10 cellular contexts compared by ENCODE assay signal in genomic region chr6:33958208-33958862, GRCh38.
DNase-seq lines count a peak whose midpoint lies in the region; ATAC-seq and TF ChIP-seq lines count a peak whose summit lies in the region.
"Had no signal": no experiment of that assay in that cellular context is flagged by ENCODE, and none has a peak within 500 bp of the region (broad histone marks: within the 10 kb centered on the region; RNA-seq: fewer than 3 reads in every experiment).

No MANE protein-coding gene starts in this region.

- TF ChIP-seq CTCF in Calu3 (IDR thresholded peaks at IDR 0.05; ENCODE audit: unreplicated experiment) = peak; percentile 52
- peak; percentile 48 for TF ChIP-seq CTCF in GM12875 (IDR thresholded peaks at IDR 0.05; ENCODE audit: borderline replicate concordance, insufficient read depth, low read depth, low read length)
- TF ChIP-seq CTCF in kidney epithelial cell (IDR thresholded peaks at IDR 0.05; ENCODE audit: insufficient read depth, low read length, poor library complexity, severe bottlenecking) = peak; percentile 17

- H3K9me3 Mint-ChIP-seq in Calu3 (ENCODE audit: low read depth, unreplicated experiment) = no peaks in the 10 kb centered on the region
- H3K9me3 Mint-ChIP-seq in stimulated activated effector memory CD8-positive, alpha-beta T cell treated with anti-CD3 and anti-CD28 coated beads, Interleukin-12 subunit alpha, Interleukin-12 subunit beta, amount 100 ng/mL, for 72 hours = no peaks in the 10 kb centered on the region
- no peaks in the 10 kb centered on the region for H3K9me3 Mint-ChIP-seq in activated T-helper 2 cell treated with anti-CD3 and anti-CD28 coated beads, Interferon-gamma antibody, Interleukin-2, Interleukin-4, amounts not matched to agents 10 μg/mL and 5 μg/mL and 100 μg/mL, durations not matched to agents 14 hours and 24 hours and 36 hours

- H3K4me1 Mint-ChIP-seq in Calu3 (ENCODE audit: low read depth, unreplicated experiment) = no peaks in the 10 kb centered on the region
- peaks cover 32% of the 10 kb centered on the region for H3K4me1 Mint-ChIP-seq in stimulated activated effector memory CD8-positive, alpha-beta T cell treated with anti-CD3 and anti-CD28 coated beads, Interleukin-12 subunit alpha, Interleukin-12 subunit beta, amount 100 ng/mL, for 72 hours
- H3K4me1 Mint-ChIP-seq in activated T-helper 2 cell treated with anti-CD3 and anti-CD28 coated beads, Interferon-gamma antibody, Interleukin-2, Interleukin-4, amounts not matched to agents 10 μg/mL and 5 μg/mL and 100 μg/mL, durations not matched to agents 14 hours and 24 hours and 36 hours (ENCODE audit: low read depth) = no peaks in the 10 kb centered on the region

- no peak for DNase-seq in Calu3
- peak; percentile 41 for DNase-seq in RPMI8226
- no peak for DNase-seq in kidney epithelial cell (ENCODE audit: low read depth)
- DNase-seq in stimulated activated effector memory CD8-positive, alpha-beta T cell treated with anti-CD3 and anti-CD28 coated beads, Interleukin-12 subunit alpha, Interleukin-12 subunit beta, amount 100 ng/mL, for 72 hours (ENCODE audit: low spot score in 2 of 2) = no peak
- no peak for DNase-seq in activated T-helper 2 cell treated with anti-CD3 and anti-CD28 coated beads, Interferon-gamma antibody, Interleukin-2, Interleukin-4, amounts not matched to agents 10 μg/mL and 5 μg/mL and 100 μg/mL, durations not matched to agents 14 hours and 24 hours and 36 hours (ENCODE audit: low spot score)
- no peak for DNase-seq in occipital lobe (lab: John Stamatoyannopoulos, UW)
- DNase-seq: T-helper 17 cell had no signal

- no peak for ATAC-seq in stimulated activated effector memory CD8-positive, alpha-beta T cell treated with anti-CD3 and anti-CD28 coated beads, Interleukin-12 subunit alpha, Interleukin-12 subunit beta, amount 100 ng/mL, for 72 hours
- ATAC-seq in HG03097 (IDR thresholded peaks at IDR 0.05; ENCODE audit: low FRiP score, unreplicated experiment) = no peak
- ATAC-seq: T-helper 17 cell had no signal

- intact Hi-C loops in Calu3 (cut with micrococcal nuclease; ENCODE audit: unreplicated experiment) = no loop called here
- intact Hi-C loops in activated T-helper 2 cell treated with anti-CD3 and anti-CD28 coated beads, Interferon-gamma antibody, Interleukin-2, Interleukin-4, amounts not matched to agents 10 μg/mL and 5 μg/mL and 100 μg/mL, durations not matched to agents 14 hours and 24 hours and 36 hours (cut with micrococcal nuclease) = no loop called here

- H3K27me3 Mint-ChIP-seq in Calu3 (ENCODE audit: unreplicated experiment) = peaks cover 94% of the 10 kb centered on the region
- peaks cover 3% of the 10 kb centered on the region for H3K27me3 Mint-ChIP-seq in activated T-helper 2 cell treated with anti-CD3 and anti-CD28 coated beads, Interferon-gamma antibody, Interleukin-2, Interleukin-4, amounts not matched to agents 10 μg/mL and 5 μg/mL and 100 μg/mL, durations not matched to agents 14 hours and 24 hours and 36 hours (ENCODE audit: low read depth)

- no peak overlapping the region for H3K4me3 Mint-ChIP-seq in Calu3 (ENCODE audit: low read depth, unreplicated experiment)
- H3K4me3 Mint-ChIP-seq in stimulated activated effector memory CD8-positive, alpha-beta T cell treated with anti-CD3 and anti-CD28 coated beads, Interleukin-12 subunit alpha, Interleukin-12 subunit beta, amount 100 ng/mL, for 72 hours = no peak overlapping the region
- H3K4me3 Mint-ChIP-seq in activated T-helper 2 cell treated with anti-CD3 and anti-CD28 coated beads, Interferon-gamma antibody, Interleukin-2, Interleukin-4, amounts not matched to agents 10 μg/mL and 5 μg/mL and 100 μg/mL, durations not matched to agents 14 hours and 24 hours and 36 hours (ENCODE audit: low read depth) = no peak overlapping the region
- H3K4me3 Mint-ChIP-seq: T-helper 17 cell had no signal

- no peaks in the 10 kb centered on the region for H3K36me3 Mint-ChIP-seq in Calu3 (ENCODE audit: insufficient read depth, unreplicated experiment)
- H3K36me3 Mint-ChIP-seq in stimulated activated effector memory CD8-positive, alpha-beta T cell treated with anti-CD3 and anti-CD28 coated beads, Interleukin-12 subunit alpha, Interleukin-12 subunit beta, amount 100 ng/mL, for 72 hours = no peaks in the 10 kb centered on the region
- H3K36me3 Mint-ChIP-seq in activated T-helper 2 cell treated with anti-CD3 and anti-CD28 coated beads, Interferon-gamma antibody, Interleukin-2, Interleukin-4, amounts not matched to agents 10 μg/mL and 5 μg/mL and 100 μg/mL, durations not matched to agents 14 hours and 24 hours and 36 hours (ENCODE audit: low read depth) = no peaks in the 10 kb centered on the region

- H3K4me3 ChIP-seq in GM12875 (ENCODE audit: low read depth, low read length) (no peak overlapping the region), kidney epithelial cell (ENCODE audit: low read depth, low read length) (no peak overlapping the region)
- H3K4me3 ChIP-seq: tibial nerve had no signal

- peaks cover 7% of the 10 kb centered on the region for H3K27me3 ChIP-seq in kidney epithelial cell (ENCODE audit: control insufficient read depth, insufficient read depth, low read length)

- CTCF ChIA-PET in Calu3 (lab: Charles Lee) = no interaction called here

- BruUV-seq in Calu3 (replicated peaks; lab: Mats Ljungman, UMichigan) = no TSS peak

- H3K27ac Mint-ChIP-seq in Calu3 (ENCODE audit: unreplicated experiment) = no peak overlapping the region
- H3K27ac Mint-ChIP-seq in stimulated activated effector memory CD8-positive, alpha-beta T cell treated with anti-CD3 and anti-CD28 coated beads, Interleukin-12 subunit alpha, Interleukin-12 subunit beta, amount 100 ng/mL, for 72 hours = no peak overlapping the region
- H3K27ac Mint-ChIP-seq in activated T-helper 2 cell treated with anti-CD3 and anti-CD28 coated beads, Interferon-gamma antibody, Interleukin-2, Interleukin-4, amounts not matched to agents 10 μg/mL and 5 μg/mL and 100 μg/mL, durations not matched to agents 14 hours and 24 hours and 36 hours = no peak overlapping the region
- H3K27ac Mint-ChIP-seq: T-helper 17 cell had no signal

- no peaks in the 10 kb centered on the region for H3K36me3 ChIP-seq in kidney epithelial cell (ENCODE audit: control insufficient read depth, insufficient read depth, low read length)
- H3K36me3 ChIP-seq: tibial nerve had no signal
